In genomic region chr1:3746784-3747521, GRCh38 we compare ENCODE assay signal across 8 cellular contexts. TPM values are rescaled to one million over a fixed set of nuclear protein-coding genes. Genes with fewer than 3 reads are reported as not detected.
DNase-seq lines count a peak whose midpoint lies in the region; ATAC-seq and TF ChIP-seq lines count a peak whose summit lies in the region.

No MANE protein-coding gene starts in this region.

- TF ChIP-seq POLR2A in heart left ventricle (IDR thresholded peaks at IDR 0.05), result peak in 1 of 2 donors; percentile 76
- peak in 1 of 2 donors; percentile 44 for TF ChIP-seq POLR2A in tibial nerve (IDR thresholded peaks at IDR 0.05)

- intact Hi-C loops in heart left ventricle (cut with DNase I), result no loop called here

- peak overlapping the region; percentile 62 for H4K8ac ChIP-seq in trophoblast cell (ENCODE audit: low read depth, low read length)

- H3K9me3 ChIP-seq in heart left ventricle (no peaks in the 10 kb centered on the region), trophoblast cell (ENCODE audit: insufficient read depth, low read depth, low read length) (peaks cover 5% of the 10 kb centered on the region), tibial nerve (no peaks in the 10 kb centered on the region)

- H3K79me2 ChIP-seq in trophoblast cell (ENCODE audit: control insufficient read depth, insufficient read depth, low read length, poor library complexity), result peaks cover 3% of the 10 kb centered on the region

- peak; percentile 81 for ATAC-seq in GM19438 (IDR thresholded peaks at IDR 0.05; ENCODE audit: low read depth, unreplicated experiment)
- peak; percentile 97 for ATAC-seq in SK-N-SH treated with all-trans-retinoic acid at 6 μM for 48 hours
- ATAC-seq in heart left ventricle, result peak; percentile 94 to 98 (median 94)

- peak; percentile 97 for DNase-seq in AG20443 (ENCODE audit: low spot score)
- peak; percentile 76 for DNase-seq in M059J (ENCODE audit: low read depth)
- DNase-seq in activated naive CD8-positive, alpha-beta T cell treated with anti-CD3 and anti-CD28 coated beads, Interleukin-2, amount 50 U/mL, for 16 hours (ENCODE audit: low read depth, low spot score), result peak; percentile 79
- peak; percentile 89 to 96 (median 93) for DNase-seq in heart left ventricle
- DNase-seq in trophoblast cell, result peak; percentile 67 to 75
- peak; percentile 67 to 79 for DNase-seq in tibial nerve (ENCODE audit: low spot score in 2 of 2)

- H3K79me1 ChIP-seq in trophoblast cell (ENCODE audit: low read length), result no peaks in the 10 kb centered on the region

- no peak overlapping the region for H2AK5ac ChIP-seq in trophoblast cell (ENCODE audit: low read length)

- no peak overlapping the region for H4K12ac ChIP-seq in trophoblast cell (ENCODE audit: low read depth, low read length)

- peak overlapping the region; percentile 95 for H3K4me2 ChIP-seq in trophoblast cell (ENCODE audit: low read length)

- no peak overlapping the region for H2BK5ac ChIP-seq in trophoblast cell (ENCODE audit: low read depth, low read length, poor library complexity)

- H3K4me3 ChIP-seq in heart left ventricle (peak overlapping the region; percentile 59 to 99 (median 83)), trophoblast cell (ENCODE audit: low read depth, low read length) (peak overlapping the region; percentile 80), tibial nerve (peak overlapping the region; percentile 70 to 95 (median 82))

- H2BK120ac ChIP-seq in trophoblast cell (ENCODE audit: insufficient read depth, low read length, poor library complexity), result no peak overlapping the region

- H3K23ac ChIP-seq in trophoblast cell (ENCODE audit: low read length), result no peak overlapping the region

- peak; percentile 19 to 39 for TF ChIP-seq EP300 in tibial nerve (IDR thresholded peaks at IDR 0.05)

- H3K36me3 ChIP-seq in heart left ventricle (peaks cover 0 to 14% (median 11%) of the 10 kb centered on the region in 9 donors), trophoblast cell (ENCODE audit: control insufficient read depth in 1 of 2, insufficient read depth in 2 of 2, low read length in 2 of 2) (peaks cover 14 to 15% of the 10 kb centered on the region in 2 experiments), tibial nerve (peaks cover 0 to 33% (median 2%) of the 10 kb centered on the region in 3 donors)

- peak overlapping the region; percentile 13 for H3K4ac ChIP-seq in trophoblast cell (ENCODE audit: low read depth, low read length)

- peaks cover 0 to 35% (median 17%) of the 10 kb centered on the region in 12 donors for H3K4me1 ChIP-seq in heart left ventricle
- H3K4me1 ChIP-seq in trophoblast cell (ENCODE audit: control insufficient read depth in 1 of 2, insufficient read depth in 2 of 2, low read length in 2 of 2), result peaks cover 3 to 9% of the 10 kb centered on the region in 2 experiments
- H3K4me1 ChIP-seq in tibial nerve, result peaks cover 0 to 35% (median 15%) of the 10 kb centered on the region in 4 donors

- TF ChIP-seq CTCF in heart left ventricle (IDR thresholded peaks at IDR 0.05) (no peak), tibial nerve (IDR thresholded peaks at IDR 0.05) (no peak)

- no peak overlapping the region for H2BK12ac ChIP-seq in trophoblast cell (ENCODE audit: low read length)

- WGBS in heart left ventricle, 4 donors, result 1 to 4% (median 2%) methylated on average over 19 to 78 of the region's 78 CpGs
- WGBS in trophoblast cell (ENCODE audit: extremely low coverage, insufficient coverage, insufficient read length), result no CpG with 5 or more reads among the region's 78 CpGs
- whole genome bisulfite sequencing in tibial nerve, 2 donors, result 0 to 2% methylated on average over 30 to 52 of the region's 78 CpGs

- peak overlapping the region; percentile 10 for H3K14ac ChIP-seq in trophoblast cell (ENCODE audit: low read length)

- H3K9ac ChIP-seq in trophoblast cell (ENCODE audit: low read length), result peak overlapping the region; percentile 82

- H3K27me3 ChIP-seq in heart left ventricle, result peaks cover 0 to 2% (median 0%) of the 10 kb centered on the region in 9 donors
- H3K27me3 ChIP-seq in trophoblast cell (ENCODE audit: insufficient read depth, low read length), result no peaks in the 10 kb centered on the region
- peaks cover 0 to 3% of the 10 kb centered on the region in 2 donors for H3K27me3 ChIP-seq in tibial nerve

- H3K27ac ChIP-seq in heart left ventricle (peak overlapping the region in 11 of 12 donors; percentile 62 to 90 (median 83)), trophoblast cell (ENCODE audit: low read depth, low read length) (no peak overlapping the region), tibial nerve (peak overlapping the region; percentile 59 to 88 (median 64))

- H2AFZ ChIP-seq in trophoblast cell (ENCODE audit: insufficient read depth, low read length, poor library complexity), result peak overlapping the region; percentile 88

- H4K91ac ChIP-seq in trophoblast cell (ENCODE audit: low read depth, low read length), result peak overlapping the region; percentile 12

- H3K18ac ChIP-seq in trophoblast cell (ENCODE audit: low read length), result no peak overlapping the region

TF ChIP-seq in SK-N-SH treated with all-trans-retinoic acid at 6 μM for 48 hours, 23 proteins besides CTCF, POLR2A, EP300 and RAD21:
- TF ChIP-seq CSRNP3 (CRISPR knock-in tag; IDR thresholded peaks at IDR 0.05) (no peak), TOX (CRISPR knock-in tag; IDR thresholded peaks at IDR 0.05; ENCODE audit: borderline replicate concordance) (no peak), TSHZ2 (CRISPR knock-in tag; IDR thresholded peaks at IDR 0.05) (no peak), GLIS3 (CRISPR knock-in tag; IDR thresholded peaks at IDR 0.05) (no peak), RARB (CRISPR knock-in tag; IDR thresholded peaks at IDR 0.05) (no peak), ISL1 (CRISPR knock-in tag; IDR thresholded peaks at IDR 0.05) (no peak), ZC3H10 (CRISPR knock-in tag; IDR thresholded peaks at IDR 0.05) (no peak), ZFP3 (CRISPR knock-in tag; IDR thresholded peaks at IDR 0.05) (no peak), PPARA (CRISPR knock-in tag; IDR thresholded peaks at IDR 0.05; ENCODE audit: borderline replicate concordance) (no peak), ARNTL (CRISPR knock-in tag; IDR thresholded peaks at IDR 0.05; ENCODE audit: borderline replicate concordance, low read depth) (no peak)

RNA-seq across cellular contexts. Expression of gene CCDC27, which starts 5.3 kb away (rescaled TPM):
- total RNA-seq in M059J (2014; rRNA removed; shearing (Covaris generic)), result not detected in 2 replicates
- not detected for total RNA-seq in heart left ventricle
- polyA plus RNA-seq in heart left ventricle, result not detected
- not detected in 2 replicates for polyA plus RNA-seq in trophoblast cell (2013)
- not detected for total RNA-seq in tibial nerve

RNA-seq across cellular contexts. Expression of gene SMIM1, which starts 25.6 kb away (rescaled TPM):
- total RNA-seq in M059J (2014; rRNA removed; shearing (Covaris generic)), result not detected in 2 replicates
- total RNA-seq in heart left ventricle (10 to 100 TPM in 6 of 9 donors, 1 to 10 TPM in 3; 9.4 to 20.8 (median 11.7) TPM), tibial nerve (10 to 100 TPM in 1 of 4 donors, not detected in 3; 23.1 TPM)
- 10 to 100 TPM in 1 of 2 donors, 1 to 10 TPM in 1; 3.8 to 51.2 TPM for polyA plus RNA-seq in heart left ventricle
- polyA plus RNA-seq in trophoblast cell (2013), result 4.1 TPM in 2 replicates

RNA-seq across cellular contexts. Expression of gene LRRC47, which starts 49.3 kb away (rescaled TPM):
- 19.2 and 32.9 TPM in 2 replicates for total RNA-seq in M059J (2014; rRNA removed; shearing (Covaris generic))
- 10 to 100 TPM; 51.3 to 85.7 (median 68.8) TPM for total RNA-seq in heart left ventricle
- 10 to 100 TPM; 18.4 to 39.2 TPM for polyA plus RNA-seq in heart left ventricle
- polyA plus RNA-seq in trophoblast cell (2013), result 19.3 and 19.6 TPM in 2 replicates
- 10 to 100 TPM; 40.8 to 46.3 (median 42.6) TPM for total RNA-seq in tibial nerve
